In the genomic region with DNA sequence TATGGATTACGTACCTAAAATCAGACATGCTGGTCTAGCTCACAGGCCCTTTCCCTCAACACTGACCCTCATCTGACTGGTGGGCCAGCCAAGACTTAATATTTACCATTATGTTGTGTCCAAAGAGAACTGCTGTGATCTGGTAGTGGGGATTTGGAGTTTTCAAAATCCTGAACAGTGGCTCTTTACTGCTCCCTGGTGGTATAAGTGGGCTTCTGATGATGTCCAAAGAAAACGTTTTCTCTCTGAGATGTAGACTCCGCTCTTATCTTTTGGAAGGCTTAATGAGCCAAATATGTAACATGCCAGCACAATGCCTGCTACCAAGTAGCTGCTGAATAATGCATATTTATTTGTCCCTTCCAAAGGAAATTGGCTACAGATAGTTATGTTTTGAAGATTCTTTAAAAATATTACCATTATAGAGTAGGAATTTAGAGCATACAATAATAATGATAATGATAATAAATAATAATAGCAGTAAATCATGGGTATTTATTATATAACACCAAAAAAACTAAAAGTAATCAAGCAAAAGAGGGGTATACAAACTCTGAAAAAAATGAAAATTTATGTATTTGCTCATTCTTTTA, we compare ENCODE assay signal across 8 cellular contexts.
DNase-seq lines count a peak whose midpoint lies in the region; ATAC-seq, FAIRE-seq and TF ChIP-seq lines count a peak whose summit lies in the region.

No MANE protein-coding gene starts in this region.

- intact Hi-C loops in CD4-positive, alpha-beta T cell (cut with DNase I, micrococcal nuclease) = loop anchor here (1.0 to 10.0 kb wide), 5 partner anchors 510 to 1120 kb away; a partner anchor contains a TSS
- intact Hi-C loops in activated CD8-positive, alpha-beta T cell treated with anti-CD3 and anti-CD28 coated beads for 36 hours (cut with micrococcal nuclease) = loop anchor here (5.0 kb wide), 1 partner anchor 847 kb away; no protein-coding TSS in a partner anchor
- intact Hi-C loops in left ventricle myocardium superior (cut with micrococcal nuclease) (no loop called here), gastrocnemius medialis (cut with DNase I; ENCODE audit: low total_unique reads) (loop anchor here (10.0 kb wide), 2 partner anchors 510 to 1120 kb away; no protein-coding TSS in a partner anchor)

- H3K36me3 ChIP-seq in gastrocnemius medialis = no peaks in the 10 kb centered on the region

- TF ChIP-seq CTCF in CD4-positive, alpha-beta T cell (IDR thresholded peaks at IDR 0.05) = peak; percentile 33
- TF ChIP-seq CTCF in activated CD8-positive, alpha-beta T cell treated with anti-CD3 and anti-CD28 coated beads for 36 hours (IDR thresholded peaks at IDR 0.05) = peak; percentile 62
- peak in 4 of 5 experiments; percentile 33 to 54 (median 46) for TF ChIP-seq CTCF in gastrocnemius medialis (IDR thresholded peaks at IDR 0.05 in 4 of 5, conservative IDR thresholded peaks at IDR 0.05 in 1 of 5)

- in situ Hi-C loops in gastrocnemius medialis (cut with MboI; ENCODE audit: low sequenced_read_pairs in 4 of 4) = loop anchor here in 3 of 4 donors (10.0 to 25.0 kb wide), 6 partner anchors 510 to 840 kb away; a partner anchor contains a TSS

- no peak overlapping the region for H3K27ac ChIP-seq in CD4-positive, alpha-beta T cell (ENCODE audit: low read depth, low read length)
- H3K27ac ChIP-seq in gastrocnemius medialis = no peak overlapping the region

- no peaks in the 10 kb centered on the region for H3K36me3 Mint-ChIP-seq in CD4-positive, alpha-beta T cell (ENCODE audit: low read depth)
- no peaks in the 10 kb centered on the region for H3K36me3 Mint-ChIP-seq in activated CD8-positive, alpha-beta T cell treated with anti-CD3 and anti-CD28 coated beads for 36 hours (ENCODE audit: low read depth)

- no peak for TF ChIP-seq POLR2A in gastrocnemius medialis (IDR thresholded peaks at IDR 0.05)

- H3K9me3 Mint-ChIP-seq in CD4-positive, alpha-beta T cell = no peaks in the 10 kb centered on the region
- no peaks in the 10 kb centered on the region for H3K9me3 Mint-ChIP-seq in activated CD8-positive, alpha-beta T cell treated with anti-CD3 and anti-CD28 coated beads for 36 hours

- H3K9me3 ChIP-seq in CD4-positive, alpha-beta T cell (ENCODE audit: control insufficient read depth, low read length) = no peaks in the 10 kb centered on the region
- no peaks in the 10 kb centered on the region for H3K9me3 ChIP-seq in gastrocnemius medialis

- no peak overlapping the region for H3K27ac Mint-ChIP-seq in CD4-positive, alpha-beta T cell
- H3K27ac Mint-ChIP-seq in activated CD8-positive, alpha-beta T cell treated with anti-CD3 and anti-CD28 coated beads for 36 hours = no peak overlapping the region

- CTCF ChIA-PET in CD4-positive, alpha-beta T cell (lab: Charles Lee) = interaction anchor here (0.6 to 0.9 kb wide), 2 partner anchors 14 to 903 kb away, joined by 3 read pairs; no protein-coding TSS in a partner anchor
- CTCF ChIA-PET in activated CD8-positive, alpha-beta T cell treated with anti-CD3 and anti-CD28 coated beads for 36 hours (lab: Charles Lee) = interaction anchor here (2.0 kb wide), 1 partner anchor 843 kb away, joined by 6 read pairs; no protein-coding TSS in a partner anchor

- peaks cover 11% of the 10 kb centered on the region for H3K27me3 ChIP-seq in CD4-positive, alpha-beta T cell (ENCODE audit: control insufficient read depth, insufficient read depth, low read length)
- H3K27me3 ChIP-seq in gastrocnemius medialis = no peaks in the 10 kb centered on the region

- peak; percentile 61 for FAIRE-seq in GM19239 (lab: Jason Lieb, UNC)

- H3K27me3 Mint-ChIP-seq in CD4-positive, alpha-beta T cell = peaks cover 44% of the 10 kb centered on the region
- H3K27me3 Mint-ChIP-seq in activated CD8-positive, alpha-beta T cell treated with anti-CD3 and anti-CD28 coated beads for 36 hours = peaks cover 20% of the 10 kb centered on the region

- H3K4me1 ChIP-seq in gastrocnemius medialis = no peaks in the 10 kb centered on the region

- no peak overlapping the region for H3K4me3 Mint-ChIP-seq in CD4-positive, alpha-beta T cell
- no peak overlapping the region for H3K4me3 Mint-ChIP-seq in activated CD8-positive, alpha-beta T cell treated with anti-CD3 and anti-CD28 coated beads for 36 hours

- DNase-seq in CD4-positive, alpha-beta T cell = no peak
- DNase-seq in GM19239 (ENCODE audit: insufficient read length, low spot score) (peak; percentile 7), NCI-H2029 (lab: John Stamatoyannopoulos, UW) (peak; percentile 31), left ventricle myocardium superior (no peak), gastrocnemius medialis (no peak), mesenteric fat pad (ENCODE audit: low spot score) (no peak)
- peak; percentile 6 for DNase-seq in activated CD8-positive, alpha-beta T cell treated with anti-CD3 and anti-CD28 coated beads for 36 hours
- DNase-seq in activated CD8-positive, alpha-beta memory T cell treated with anti-CD3 and anti-CD28 coated beads, Interleukin-2, amount 50 U/mL, for 4 hours = no peak

- no peak for ATAC-seq in CD4-positive, alpha-beta T cell (ENCODE audit: poor library complexity)
- peak; percentile 42 for ATAC-seq in activated CD8-positive, alpha-beta T cell treated with anti-CD3 and anti-CD28 coated beads for 36 hours
- ATAC-seq in left ventricle myocardium superior (peak; percentile 46), gastrocnemius medialis (no peak)

- POLR2A ChIA-PET in CD4-positive, alpha-beta T cell (lab: Charles Lee) = no interaction called here
- POLR2A ChIA-PET in activated CD8-positive, alpha-beta T cell treated with anti-CD3 and anti-CD28 coated beads for 36 hours (lab: Charles Lee) = no interaction called here

- no peaks in the 10 kb centered on the region for H3K4me1 Mint-ChIP-seq in CD4-positive, alpha-beta T cell (ENCODE audit: low read depth)
- H3K4me1 Mint-ChIP-seq in activated CD8-positive, alpha-beta T cell treated with anti-CD3 and anti-CD28 coated beads for 36 hours (ENCODE audit: low read depth) = no peaks in the 10 kb centered on the region

- H3K4me3 ChIP-seq in gastrocnemius medialis = no peak overlapping the region

Comparison
In these comparisons a context has a peak if more than half of its experiments do, and no peak if none do; other contexts are left out.
1. ATAC-seq: peak in activated CD8-positive, alpha-beta T cell treated with anti-CD3 and anti-CD28 coated beads for 36 hours (single experiment) and left ventricle myocardium superior (single experiment); none in CD4-positive, alpha-beta T cell (single experiment) and gastrocnemius medialis (0 of 2).
2. DNase-seq: peak in GM19239 (single experiment), NCI-H2029 (single experiment) and activated CD8-positive, alpha-beta T cell treated with anti-CD3 and anti-CD28 coated beads for 36 hours (single experiment); none in CD4-positive, alpha-beta T cell (0 of 10), left ventricle myocardium superior (single experiment), gastrocnemius medialis (0 of 2), mesenteric fat pad (single experiment) and activated CD8-positive, alpha-beta memory T cell treated with anti-CD3 and anti-CD28 coated beads, Interleukin-2, amount 50 U/mL, for 4 hours (single experiment).
3. Peak in every context shown above with its lines, with median percentiles within 50 percentile points of each other: CTCF ChIP-seq.